Comparison of ENCODE assay signal across 25 cellular contexts in genomic region chr19:21513651-21514050, GRCh38.
"Had no signal": no experiment of that assay in that cellular context is flagged by ENCODE, and none has a peak within 500 bp of the region (broad histone marks: within the 10 kb centered on the region; RNA-seq: fewer than 3 reads in every experiment).

No MANE protein-coding gene starts in this region.

- H3K36me3 ChIP-seq: adrenal gland had no signal

- H3K27me3 ChIP-seq: adrenal gland, ascending aorta, heart right ventricle, pancreas, testis, vagina had no signal

- DNase-seq: activated CD8-positive, alpha-beta memory T cell treated with anti-CD3 and anti-CD28 coated beads, Interleukin-2, amount 10 ng/mL, durations not matched to agents 7 days and 5 days; activated gamma-delta T cell; activated T-cell treated with anti-CD3 and anti-CD28 coated beads for 4 hours; adrenal gland; cerebellar nuclear complex; heart right ventricle; left colon; mesenchymal stem cell; mucosa of descending colon; naive B cell; pancreas; right cardiac atrium; stimulated activated CD4-positive, alpha-beta T cell treated with anti-CD3 and anti-CD28 coated beads, Interleukin-12 subunit alpha, Interleukin-12 subunit beta, amount 100 ng/mL, for 4 hours; stimulated activated CD4-positive, alpha-beta T cell treated with anti-CD3 and anti-CD28 coated beads, Interleukin-4, amount 100 ng/mL, for 4 hours; T-helper 1 cell; T-helper 9 cell; testis had no signal

- H3K27ac ChIP-seq: adrenal gland, heart right ventricle, pancreas, testis, vagina had no signal

- H3K27me3 Mint-ChIP-seq: activated CD8-positive, alpha-beta memory T cell treated with anti-CD3 and anti-CD28 coated beads, Interleukin-2, amount 10 ng/mL, durations not matched to agents 7 days and 5 days; activated naive CD4-positive, alpha-beta T cell treated with anti-CD3 and anti-CD28 coated beads, Interleukin-2, amount 50 U/mL, for 24 hours; naive B cell; type B pancreatic cell had no signal

- H3K4me3 ChIP-seq: adrenal gland, ascending aorta, coronary artery, heart right ventricle, mucosa of descending colon, pancreas, testis, vagina had no signal

- H3K4me3 Mint-ChIP-seq: activated CD8-positive, alpha-beta memory T cell treated with anti-CD3 and anti-CD28 coated beads, Interleukin-2, amount 10 ng/mL, durations not matched to agents 7 days and 5 days; activated naive CD4-positive, alpha-beta T cell treated with anti-CD3 and anti-CD28 coated beads, Interleukin-2, amount 50 U/mL, for 24 hours; type B pancreatic cell had no signal

- ATAC-seq: activated CD8-positive, alpha-beta memory T cell treated with anti-CD3 and anti-CD28 coated beads, Interleukin-2, amount 10 ng/mL, durations not matched to agents 7 days and 5 days; left colon; mucosa of descending colon; right cardiac atrium; SK-N-SH treated with all-trans-retinoic acid at 6 μM for 48 hours had no signal

- FAIRE-seq: endometrium, keratinocyte, pancreas had no signal

- H3K27ac Mint-ChIP-seq: activated CD8-positive, alpha-beta memory T cell treated with anti-CD3 and anti-CD28 coated beads, Interleukin-2, amount 10 ng/mL, durations not matched to agents 7 days and 5 days; activated naive CD4-positive, alpha-beta T cell treated with anti-CD3 and anti-CD28 coated beads, Interleukin-2, amount 50 U/mL, for 24 hours; type B pancreatic cell had no signal

- H3K9me3 ChIP-seq: pancreas, testis, vagina had no signal
